8 cellular contexts compared by ENCODE assay signal in the genomic region with DNA sequence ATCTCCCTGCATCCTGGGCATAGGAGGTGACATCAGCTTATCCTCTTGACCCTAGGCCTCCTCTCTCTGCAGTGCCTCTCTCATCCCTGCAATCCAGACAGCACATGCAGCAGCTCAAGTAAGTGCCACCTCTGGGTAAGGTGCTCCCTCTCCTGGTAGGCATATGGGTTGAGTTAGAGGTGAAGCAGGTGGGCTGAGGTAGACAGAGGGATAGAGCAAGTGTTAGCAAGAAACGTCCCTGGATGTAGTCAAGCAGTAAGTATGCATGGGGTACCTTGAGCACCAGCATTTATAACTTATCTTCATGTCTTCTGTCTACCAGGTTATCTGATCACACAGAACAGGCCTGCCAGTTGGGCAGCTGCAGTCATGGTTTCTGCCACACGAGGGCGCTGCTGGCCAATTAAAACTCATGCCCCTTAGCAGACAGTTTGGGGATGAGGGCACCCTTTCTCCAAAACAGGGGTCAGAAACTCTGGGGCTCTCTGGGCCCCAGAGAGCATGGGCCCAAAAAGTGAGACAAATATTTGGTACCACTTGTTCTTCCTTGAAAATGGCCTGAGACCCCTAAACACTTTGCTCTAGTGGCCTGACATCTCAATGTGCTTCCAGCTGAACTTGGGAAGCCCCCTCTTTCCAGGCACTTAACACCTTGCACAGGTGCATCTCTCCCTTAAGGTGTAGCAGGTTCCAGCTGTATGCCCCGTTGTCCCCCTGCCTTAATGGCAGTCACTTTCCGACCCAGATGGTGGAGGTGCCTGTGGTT. TPM values are rescaled to one million over a fixed set of nuclear protein-coding genes. Genes with fewer than 3 reads are reported as not detected.
A peak's percentile ranks its signal among the peaks of the same experiment; 100 is the strongest.
DNase-seq lines count a peak whose midpoint lies in the region; ATAC-seq, FAIRE-seq and TF ChIP-seq lines count a peak whose summit lies in the region.

No MANE protein-coding gene starts in this region.

- TF ChIP-seq CTCF in PC-3 (conservative IDR thresholded peaks at IDR 0.05; ENCODE audit: low read depth, low read length) (peak; percentile 98), fibroblast of the aortic adventitia (IDR thresholded peaks at IDR 0.05; ENCODE audit: insufficient read depth, low read length) (peak; percentile 85), testis (IDR thresholded peaks at IDR 0.05) (peak; percentile 77 to 88 (median 85))

- H3K4me2 ChIP-seq in PC-3 (ENCODE audit: low read length), result no peak overlapping the region

- no peaks in the 10 kb centered on the region for H3K9me2 ChIP-seq in PC-3 (replicated peaks; ENCODE audit: low read length)

- DNase-seq in AG20443 (ENCODE audit: low spot score) (peak; percentile 81), H54 (ENCODE audit: insufficient read length, low spot score) (peak; percentile 50), PC-3 (peak; percentile 55), activated T-helper 1 cell treated with Interleukin-2 at 50 U/mL for 16 hours (ENCODE audit: low read depth) (peak; percentile 51), fibroblast of the aortic adventitia (ENCODE audit: low read depth) (peak; percentile 49), occipital lobe (lab: John Stamatoyannopoulos, UW) (peak; percentile 39), testis (peak; percentile 79)

- no TSS peak for BruUV-seq in PC-3 (replicated peaks; lab: Mats Ljungman, UMichigan)

- H3K27ac ChIP-seq in PC-3 (ENCODE audit: low read length) (no peak overlapping the region), testis (no peak overlapping the region)

- H3K36me3 ChIP-seq in PC-3 (ENCODE audit: low read depth, low read length), result no peaks in the 10 kb centered on the region
- H3K36me3 ChIP-seq in testis (ENCODE audit: low read depth, missing control alignments), result no peaks in the 10 kb centered on the region

- no peak for FAIRE-seq in H54 (lab: Jason Lieb, UNC)

- CTCF ChIA-PET in PC-3 (lab: Charles Lee), result interaction anchor here (0.6 to 1.4 kb wide), 4 partner anchors 8 to 75 kb away, joined by 3 to 12 read pairs (median 3); no protein-coding TSS in a partner anchor

- no peak overlapping the region for H3K9ac ChIP-seq in PC-3 (ENCODE audit: low read length)

- WGBS in testis, 2 donors, result 42 to 49% methylated on average over 5 of the region's 5 CpGs

- H3K4me3 ChIP-seq in PC-3 (ENCODE audit: low read length), result no peak overlapping the region
- no peak overlapping the region for H3K4me3 ChIP-seq in fibroblast of the aortic adventitia (ENCODE audit: low read depth, low read length)
- no peak overlapping the region for H3K4me3 ChIP-seq in testis

- H4K20me1 ChIP-seq in PC-3 (ENCODE audit: low read length), result no peaks in the 10 kb centered on the region

- H3K79me2 ChIP-seq in PC-3 (ENCODE audit: low read length), result no peaks in the 10 kb centered on the region

- POLR2A ChIA-PET in PC-3 (lab: Charles Lee; ENCODE audit: unreplicated experiment), result no interaction called here

- H3F3A ChIP-seq in PC-3 (ENCODE audit: low read length, unreplicated experiment), result no peaks in the 10 kb centered on the region

- H3K9me3 ChIP-seq in PC-3 (ENCODE audit: low read length) (no peaks in the 10 kb centered on the region), testis (no peaks in the 10 kb centered on the region)

- ATAC-seq in PC-3 (peak; percentile 88), GM21390 (IDR thresholded peaks at IDR 0.05; ENCODE audit: unreplicated experiment) (no peak)

- no peak overlapping the region for H2AFZ ChIP-seq in PC-3 (ENCODE audit: low read length)

- H3K4me1 ChIP-seq in PC-3 (ENCODE audit: insufficient read depth, low read length), result no peaks in the 10 kb centered on the region
- H3K4me1 ChIP-seq in testis, result no peaks in the 10 kb centered on the region

- H3K27me3 ChIP-seq in PC-3 (ENCODE audit: low read length) (no peaks in the 10 kb centered on the region), testis (no peaks in the 10 kb centered on the region)

- intact Hi-C loops in PC-3 (cut with micrococcal nuclease) (loop anchor here (2.0 kb wide), 1 partner anchor 75 kb away; no protein-coding TSS in a partner anchor), testis (cut with DNase I; ENCODE audit: low total_unique reads) (no loop called here)

- TF ChIP-seq POLR2A in H54 (IDR thresholded peaks at IDR 0.05; ENCODE audit: low read depth, low read length) (no peak), testis (IDR thresholded peaks at IDR 0.05) (no peak)

RNA-seq across cellular contexts. Expression of gene NEUROD2, which starts 59.8 kb away (rescaled TPM):
- not detected in 2 replicates for total RNA-seq in PC-3 (2014; rRNA removed)
- total RNA-seq in fibroblast of the aortic adventitia (ENCODE audit: low replicate concordance), result not detected in 2 replicates
- total RNA-seq in occipital lobe, result 70.3 TPM
- under 1 TPM in 1 of 2 donors, not detected in 1; 0.19 TPM for total RNA-seq in testis
- polyA plus RNA-seq in testis (ENCODE audit: insufficient read depth, low read depth, low replicate concordance), result not detected

Comparison
In these comparisons a context has a peak if more than half of its experiments do, and no peak if none do; other contexts are left out.
1. RNA of gene NEUROD2, which starts 59.8 kb away (total RNA-seq): 70.3 TPM in occipital lobe (single experiment); 0.19 TPM in testis, not detected in PC-3 and not detected in fibroblast of the aortic adventitia; every median in the first group is over 10 times any median in the second.
2. Peak in every context shown above with its lines, with median percentiles within 50 percentile points of each other: DNase-seq and CTCF ChIP-seq.